Comparison of ENCODE assay signal across 27 cellular contexts in genomic region chr14:41071351-41071750, GRCh38.
"Had no signal": no experiment of that assay in that cellular context is flagged by ENCODE, and none has a peak within 500 bp of the region (broad histone marks: within the 10 kb centered on the region; RNA-seq: fewer than 3 reads in every experiment).

No MANE protein-coding gene starts in this region.

- H3K36me3 ChIP-seq: stomach, suprapubic skin, thoracic aorta, thyroid gland, tibial artery, tibial nerve, transverse colon, upper lobe of left lung, uterus, vagina had no signal

- H3K27ac ChIP-seq: stomach, suprapubic skin, testis, thoracic aorta, thyroid gland, tibial artery, tibial nerve, transverse colon, upper lobe of left lung, uterus, vagina had no signal

- H3K27ac Mint-ChIP-seq: stimulated activated effector memory CD8-positive, alpha-beta T cell treated with anti-CD3 and anti-CD28 coated beads, Interleukin-12 subunit alpha, Interleukin-12 subunit beta, amount 100 ng/mL, for 72 hours; stimulated activated memory B cell treated with anti-CD40 and anti-IgM and Interleukin-4, amounts not matched to agents 10 μg/mL and 1 μg/mL and 100 μg/mL, for 72 hours; stimulated activated naive B cell treated with anti-CD40 and anti-IgM and Interleukin-4, amounts not matched to agents 10 μg/mL and 1 μg/mL and 100 μg/mL, for 72 hours; stimulated activated naive CD8-positive, alpha-beta T cell treated with anti-CD3 and anti-CD28 coated beads, Interleukin-15, amount 100 ng/mL, for 72 hours; stimulated activated naive CD8-positive, alpha-beta T cell treated with anti-CD3 and anti-CD28 coated beads, Interleukin-15, Interleukin-2, amounts not matched to agents 100 ng/mL and 50 ng/mL, for 24 hours; type B pancreatic cell had no signal

- H3K4me3 Mint-ChIP-seq: stimulated activated effector memory CD8-positive, alpha-beta T cell treated with anti-CD3 and anti-CD28 coated beads, Interleukin-12 subunit alpha, Interleukin-12 subunit beta, amount 100 ng/mL, for 72 hours; stimulated activated memory B cell treated with anti-CD40 and anti-IgM and Interleukin-4, amounts not matched to agents 10 μg/mL and 1 μg/mL and 100 μg/mL, for 72 hours; stimulated activated naive B cell treated with anti-CD40 and anti-IgM and Interleukin-4, amounts not matched to agents 10 μg/mL and 1 μg/mL and 100 μg/mL, for 72 hours; stimulated activated naive CD8-positive, alpha-beta T cell treated with anti-CD3 and anti-CD28 coated beads, Interleukin-15, amount 100 ng/mL, for 72 hours; stimulated activated naive CD8-positive, alpha-beta T cell treated with anti-CD3 and anti-CD28 coated beads, Interleukin-15, Interleukin-2, amounts not matched to agents 100 ng/mL and 50 ng/mL, for 24 hours; type B pancreatic cell had no signal

- H3K27me3 Mint-ChIP-seq: stimulated activated memory B cell treated with anti-CD40 and anti-IgM and Interleukin-4, amounts not matched to agents 10 μg/mL and 1 μg/mL and 100 μg/mL, for 72 hours; stimulated activated naive B cell treated with anti-CD40 and anti-IgM and Interleukin-4, amounts not matched to agents 10 μg/mL and 1 μg/mL and 100 μg/mL, for 72 hours; stimulated activated naive CD8-positive, alpha-beta T cell treated with anti-CD3 and anti-CD28 coated beads, Interleukin-15, amount 100 ng/mL, for 72 hours; stimulated activated naive CD8-positive, alpha-beta T cell treated with anti-CD3 and anti-CD28 coated beads, Interleukin-15, Interleukin-2, amounts not matched to agents 100 ng/mL and 50 ng/mL, for 24 hours; type B pancreatic cell had no signal

- H3K4me1 ChIP-seq: suprapubic skin, testis, thyroid gland, tibial artery, tibial nerve, transverse colon, upper lobe of left lung, uterus, vagina had no signal

- H3K27me3 ChIP-seq: stomach, suprapubic skin, testis, thyroid gland, tibial artery, tibial nerve, transverse colon, upper lobe of left lung, uterus, vagina had no signal

- H3K4me3 ChIP-seq: stomach, suprapubic skin, testis, thoracic aorta, thyroid gland, tibial artery, tibial nerve, transverse colon, upper lobe of left lung, uterus, vagina had no signal

- H3K4me1 Mint-ChIP-seq: stimulated activated effector memory CD8-positive, alpha-beta T cell treated with anti-CD3 and anti-CD28 coated beads, Interleukin-12 subunit alpha, Interleukin-12 subunit beta, amount 100 ng/mL, for 72 hours; stimulated activated memory B cell treated with anti-CD40 and anti-IgM and Interleukin-4, amounts not matched to agents 10 μg/mL and 1 μg/mL and 100 μg/mL, for 72 hours; stimulated activated naive B cell treated with anti-CD40 and anti-IgM and Interleukin-4, amounts not matched to agents 10 μg/mL and 1 μg/mL and 100 μg/mL, for 72 hours; stimulated activated naive CD8-positive, alpha-beta T cell treated with anti-CD3 and anti-CD28 coated beads, Interleukin-15, amount 100 ng/mL, for 72 hours had no signal

- H3K9me3 Mint-ChIP-seq: stimulated activated memory B cell treated with anti-CD40 and anti-IgM and Interleukin-4, amounts not matched to agents 10 μg/mL and 1 μg/mL and 100 μg/mL, for 72 hours; stimulated activated naive B cell treated with anti-CD40 and anti-IgM and Interleukin-4, amounts not matched to agents 10 μg/mL and 1 μg/mL and 100 μg/mL, for 72 hours; stimulated activated naive CD8-positive, alpha-beta T cell treated with anti-CD3 and anti-CD28 coated beads, Interleukin-15, amount 100 ng/mL, for 72 hours; stimulated activated naive CD8-positive, alpha-beta T cell treated with anti-CD3 and anti-CD28 coated beads, Interleukin-15, Interleukin-2, amounts not matched to agents 100 ng/mL and 50 ng/mL, for 24 hours; type B pancreatic cell had no signal

- ATAC-seq: stimulated activated effector memory CD8-positive, alpha-beta T cell treated with anti-CD3 and anti-CD28 coated beads, Interleukin-12 subunit alpha, Interleukin-12 subunit beta, amount 100 ng/mL, for 72 hours; stimulated activated memory B cell treated with anti-CD40 and anti-IgM and Interleukin-4, amounts not matched to agents 10 μg/mL and 1 μg/mL and 100 μg/mL, for 72 hours; stimulated activated naive B cell treated with anti-CD40 and anti-IgM and Interleukin-4, amounts not matched to agents 10 μg/mL and 1 μg/mL and 100 μg/mL, for 72 hours; stimulated activated naive CD8-positive, alpha-beta T cell treated with anti-CD3 and anti-CD28 coated beads, Interleukin-15, amount 100 ng/mL, for 72 hours; stimulated activated naive CD8-positive, alpha-beta T cell treated with anti-CD3 and anti-CD28 coated beads, Interleukin-15, Interleukin-2, amounts not matched to agents 100 U/mL and 50 U/mL, for 24 hours had no signal

- H3K9me3 ChIP-seq: stomach, suprapubic skin, testis, thoracic aorta, thyroid gland, tibial artery, tibial nerve, upper lobe of left lung, uterus, vagina had no signal

- H3K36me3 Mint-ChIP-seq: stimulated activated effector memory CD8-positive, alpha-beta T cell treated with anti-CD3 and anti-CD28 coated beads, Interleukin-12 subunit alpha, Interleukin-12 subunit beta, amount 100 ng/mL, for 72 hours; stimulated activated memory B cell treated with anti-CD40 and anti-IgM and Interleukin-4, amounts not matched to agents 10 μg/mL and 1 μg/mL and 100 μg/mL, for 72 hours; stimulated activated naive B cell treated with anti-CD40 and anti-IgM and Interleukin-4, amounts not matched to agents 10 μg/mL and 1 μg/mL and 100 μg/mL, for 72 hours; type B pancreatic cell had no signal

- DNase-seq: stimulated activated CD4-positive, alpha-beta T cell treated with anti-CD3 and anti-CD28 coated beads, Interleukin-2, amount 100 ng/mL, for 24 hours; stimulated activated CD4-positive, alpha-beta T cell treated with anti-CD3 and anti-CD28 coated beads, Interleukin-2, amount 100 ng/mL, for 48 hours; stimulated activated CD4-positive, alpha-beta T cell treated with anti-CD3 and anti-CD28 coated beads, Interleukin-4, amount 100 ng/mL, for 1 hour; stimulated activated CD4-positive, alpha-beta T cell treated with anti-CD3 and anti-CD28 coated beads, Interleukin-4, amount 100 ng/mL, for 24 hours; stimulated activated CD4-positive, alpha-beta T cell treated with anti-CD3 and anti-CD28 coated beads, Interleukin-4, amount 100 ng/mL, for 4 hours; stimulated activated CD8-positive, alpha-beta memory T cell treated with anti-CD3 and anti-CD28 coated beads, Interleukin-4, amount 100 ng/mL, for 48 hours; stimulated activated naive B cell treated with anti-CD40 and anti-IgM and Interleukin-4, amounts not matched to agents 10 μg/mL and 1 μg/mL and 100 μg/mL, for 72 hours; stimulated activated naive CD4-positive, alpha-beta T cell; stimulated activated naive CD4-positive, alpha-beta T cell treated with Interleukin-2 at 50 U/mL for 16 hours; stimulated activated naive CD8-positive, alpha-beta T cell treated with anti-CD3 and anti-CD28 coated beads, Interleukin-15, amount 100 ng/mL, for 72 hours; stimulated activated naive CD8-positive, alpha-beta T cell treated with anti-CD3 and anti-CD28 coated beads, Interleukin-15, Interleukin-2, amounts not matched to agents 100 U/mL and 50 U/mL, for 24 hours; stomach; substantia nigra; testis; thyroid gland; tibial artery; transverse colon; upper lobe of left lung; uterus had no signal
